In the genomic region with DNA sequence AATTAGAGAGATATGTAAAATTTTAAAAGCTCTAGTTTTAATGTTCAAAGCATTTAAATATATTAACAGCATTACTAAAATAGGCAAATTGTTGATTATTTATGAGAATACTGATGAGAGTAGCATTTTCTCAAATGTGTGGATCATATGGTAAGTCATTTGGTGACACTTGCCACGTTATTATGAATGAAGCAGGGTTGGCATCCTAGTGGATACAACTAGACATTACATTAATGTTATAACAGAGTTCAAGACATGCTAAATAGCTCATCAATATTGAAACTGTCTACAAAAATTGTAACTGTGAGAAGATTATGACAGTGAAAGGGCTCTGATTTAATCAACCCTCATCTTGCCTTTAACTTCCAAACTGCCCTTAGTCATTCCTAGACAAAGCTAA, we compare ENCODE assay signal across 1 cellular context.
TF ChIP-seq lines count a peak whose summit lies in the region.

No MANE protein-coding gene starts in this region.

TF ChIP-seq in neural cell, 6 proteins besides CTCF, POLR2A, EP300 and RAD21 (continued from another document):
- TF ChIP-seq, protein P1, sequence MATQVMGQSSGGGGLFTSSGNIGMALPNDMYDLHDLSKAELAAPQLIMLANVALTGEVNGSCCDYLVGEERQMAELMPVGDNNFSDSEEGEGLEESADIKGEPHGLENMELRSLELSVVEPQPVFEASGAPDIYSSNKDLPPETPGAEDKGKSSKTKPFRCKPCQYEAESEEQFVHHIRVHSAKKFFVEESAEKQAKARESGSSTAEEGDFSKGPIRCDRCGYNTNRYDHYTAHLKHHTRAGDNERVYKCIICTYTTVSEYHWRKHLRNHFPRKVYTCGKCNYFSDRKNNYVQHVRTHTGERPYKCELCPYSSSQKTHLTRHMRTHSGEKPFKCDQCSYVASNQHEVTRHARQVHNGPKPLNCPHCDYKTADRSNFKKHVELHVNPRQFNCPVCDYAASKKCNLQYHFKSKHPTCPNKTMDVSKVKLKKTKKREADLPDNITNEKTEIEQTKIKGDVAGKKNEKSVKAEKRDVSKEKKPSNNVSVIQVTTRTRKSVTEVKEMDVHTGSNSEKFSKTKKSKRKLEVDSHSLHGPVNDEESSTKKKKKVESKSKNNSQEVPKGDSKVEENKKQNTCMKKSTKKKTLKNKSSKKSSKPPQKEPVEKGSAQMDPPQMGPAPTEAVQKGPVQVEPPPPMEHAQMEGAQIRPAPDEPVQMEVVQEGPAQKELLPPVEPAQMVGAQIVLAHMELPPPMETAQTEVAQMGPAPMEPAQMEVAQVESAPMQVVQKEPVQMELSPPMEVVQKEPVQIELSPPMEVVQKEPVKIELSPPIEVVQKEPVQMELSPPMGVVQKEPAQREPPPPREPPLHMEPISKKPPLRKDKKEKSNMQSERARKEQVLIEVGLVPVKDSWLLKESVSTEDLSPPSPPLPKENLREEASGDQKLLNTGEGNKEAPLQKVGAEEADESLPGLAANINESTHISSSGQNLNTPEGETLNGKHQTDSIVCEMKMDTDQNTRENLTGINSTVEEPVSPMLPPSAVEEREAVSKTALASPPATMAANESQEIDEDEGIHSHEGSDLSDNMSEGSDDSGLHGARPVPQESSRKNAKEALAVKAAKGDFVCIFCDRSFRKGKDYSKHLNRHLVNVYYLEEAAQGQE (IDR thresholded peaks at IDR 0.05; ENCODE audit: borderline replicate concordance), result no peak
- no peak for TF ChIP-seq MXI1 (conservative IDR thresholded peaks at IDR 0.05; ENCODE audit: poor library complexity, severe bottlenecking)
